ENCODE assay signal across 15 cellular contexts in the genomic region with DNA sequence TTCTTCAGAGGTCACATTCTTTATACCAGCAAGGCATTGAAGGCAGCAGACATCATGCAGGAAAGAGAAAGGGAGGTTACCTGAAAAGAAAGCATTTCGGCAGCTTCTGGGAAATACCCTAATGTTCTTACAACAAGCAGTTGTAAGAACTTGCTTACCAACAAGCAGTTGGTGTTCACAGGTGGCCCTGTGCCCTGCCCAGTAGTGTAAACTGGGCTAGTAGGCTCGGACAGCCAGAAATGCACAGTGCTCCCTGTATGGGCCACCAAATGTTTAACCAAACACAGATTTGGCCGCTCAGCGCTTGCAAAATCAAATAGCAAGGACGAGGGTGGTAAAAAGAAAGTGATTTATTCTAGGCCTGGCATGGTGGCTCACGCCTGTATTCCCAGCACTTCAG. TPM values are rescaled to one million over a fixed set of nuclear protein-coding genes. Genes with fewer than 3 reads are reported as not detected.
DNase-seq lines count a peak whose midpoint lies in the region; ATAC-seq and TF ChIP-seq lines count a peak whose summit lies in the region.
"Had no signal": no experiment of that assay in that cellular context is flagged by ENCODE, and none has a peak within 500 bp of the region (broad histone marks: within the 10 kb centered on the region; RNA-seq: fewer than 3 reads in every experiment).

No MANE protein-coding gene starts in this region.

- H3K9me2 ChIP-seq in MM.1S (replicated peaks; ENCODE audit: insufficient read depth, low read length): no peaks in the 10 kb centered on the region

- no peak overlapping the region for H3K4me3 ChIP-seq in GM12865 (ENCODE audit: low read depth, low read length)
- H3K4me3 ChIP-seq in MM.1S (ENCODE audit: low read length): no peak overlapping the region
- no peak overlapping the region for H3K4me3 ChIP-seq in tibial artery
- H3K4me3 ChIP-seq: GM23338 had no signal

- H3K27me3 Mint-ChIP-seq in activated T-helper 1 cell treated with anti-CD3 and anti-CD28 coated beads, Interleukin-12 subunit alpha, Interleukin-12 subunit beta, Interleukin-2, Interleukin-4 antibody, amounts not matched to agents 30 ng/mL and 10 ng/mL and 1 ng/mL, durations not matched to agents 14 hours and 24 hours and 36 hours (ENCODE audit: insufficient read depth): peaks cover 3% of the 10 kb centered on the region
- no peaks in the 10 kb centered on the region for H3K27me3 Mint-ChIP-seq in progenitor cell of endocrine pancreas
- H3K27me3 Mint-ChIP-seq: CD4-positive, alpha-beta T cell had no signal

- H3K9me3 ChIP-seq in MM.1S (replicated peaks; ENCODE audit: insufficient read depth, low read length) (no peaks in the 10 kb centered on the region), tibial artery (no peaks in the 10 kb centered on the region)
- H3K9me3 ChIP-seq: BE2C, Caco-2 had no signal

- peaks cover 7% of the 10 kb centered on the region; the same call in 1 of the 2 replicates for H3K4me1 ChIP-seq in MM.1S (ENCODE audit: low read length)
- H3K4me1 ChIP-seq in tibial artery: no peaks in the 10 kb centered on the region
- H3K4me1 ChIP-seq: BE2C, Caco-2 had no signal

- H2AFZ ChIP-seq in MM.1S (ENCODE audit: low read length): no peak overlapping the region
- H2AFZ ChIP-seq: GM23338 had no signal

- H3K27ac ChIP-seq in MM.1S (ENCODE audit: low read length) (no peak overlapping the region), tibial artery (no peak overlapping the region)

- no peak overlapping the region for H3K27ac Mint-ChIP-seq in activated T-helper 1 cell treated with anti-CD3 and anti-CD28 coated beads, Interleukin-12 subunit alpha, Interleukin-12 subunit beta, Interleukin-2, Interleukin-4 antibody, amounts not matched to agents 30 ng/mL and 10 ng/mL and 1 ng/mL, durations not matched to agents 14 hours and 24 hours and 36 hours
- peak overlapping the region; percentile 18 for H3K27ac Mint-ChIP-seq in progenitor cell of endocrine pancreas
- H3K27ac Mint-ChIP-seq: CD4-positive, alpha-beta T cell; GM23338 had no signal

- H3K36me3 ChIP-seq in MM.1S (replicated peaks; ENCODE audit: insufficient read depth, low read length) (no peaks in the 10 kb centered on the region), tibial artery (no peaks in the 10 kb centered on the region)
- H3K36me3 ChIP-seq: BE2C had no signal

- no peak for ATAC-seq in GM19035 (IDR thresholded peaks at IDR 0.05; ENCODE audit: unreplicated experiment)
- ATAC-seq: GM23338 had no signal

- intact Hi-C loops in activated T-helper 1 cell treated with anti-CD3 and anti-CD28 coated beads, Interleukin-12 subunit alpha, Interleukin-12 subunit beta, Interleukin-2, Interleukin-4 antibody, amounts not matched to agents 30 ng/mL and 10 ng/mL and 1 ng/mL, durations not matched to agents 14 hours and 24 hours and 36 hours (cut with micrococcal nuclease): loop anchor here (10.0 kb wide), 1 partner anchor 641 kb away; no protein-coding TSS in a partner anchor
- intact Hi-C loops in tibial artery (cut with DNase I; ENCODE audit: low total_unique reads): no loop called here

- no peaks in the 10 kb centered on the region for H3F3A ChIP-seq in MM.1S (ENCODE audit: insufficient read depth, low read length)

- no peaks in the 10 kb centered on the region for H3K9me3 Mint-ChIP-seq in activated T-helper 1 cell treated with anti-CD3 and anti-CD28 coated beads, Interleukin-12 subunit alpha, Interleukin-12 subunit beta, Interleukin-2, Interleukin-4 antibody, amounts not matched to agents 30 ng/mL and 10 ng/mL and 1 ng/mL, durations not matched to agents 14 hours and 24 hours and 36 hours
- peaks cover 6% of the 10 kb centered on the region for H3K9me3 Mint-ChIP-seq in progenitor cell of endocrine pancreas (ENCODE audit: low read depth)
- H3K9me3 Mint-ChIP-seq: CD4-positive, alpha-beta T cell; GM23338 had no signal

- no peaks in the 10 kb centered on the region for H4K20me1 ChIP-seq in MM.1S (ENCODE audit: insufficient read depth, low read length)

- H3K79me2 ChIP-seq in MM.1S (ENCODE audit: low read length): no peaks in the 10 kb centered on the region

- peaks cover 9% of the 10 kb centered on the region for H3K4me1 Mint-ChIP-seq in activated T-helper 1 cell treated with anti-CD3 and anti-CD28 coated beads, Interleukin-12 subunit alpha, Interleukin-12 subunit beta, Interleukin-2, Interleukin-4 antibody, amounts not matched to agents 30 ng/mL and 10 ng/mL and 1 ng/mL, durations not matched to agents 14 hours and 24 hours and 36 hours (ENCODE audit: low read depth)
- H3K4me1 Mint-ChIP-seq in progenitor cell of endocrine pancreas (ENCODE audit: low read depth): peaks cover 3% of the 10 kb centered on the region

- no peak overlapping the region for H3K9ac ChIP-seq in MM.1S (ENCODE audit: low read length)

- H3K4me3 Mint-ChIP-seq in activated T-helper 1 cell treated with anti-CD3 and anti-CD28 coated beads, Interleukin-12 subunit alpha, Interleukin-12 subunit beta, Interleukin-2, Interleukin-4 antibody, amounts not matched to agents 30 ng/mL and 10 ng/mL and 1 ng/mL, durations not matched to agents 14 hours and 24 hours and 36 hours: peak overlapping the region; percentile 20
- H3K4me3 Mint-ChIP-seq in progenitor cell of endocrine pancreas (ENCODE audit: low read depth): no peak overlapping the region
- H3K4me3 Mint-ChIP-seq: CD4-positive, alpha-beta T cell; GM23338 had no signal

- TF ChIP-seq CTCF in GM12865 (IDR thresholded peaks at IDR 0.05; ENCODE audit: insufficient read depth, low read depth, low read length, missing control alignments) (no peak), MM.1S (IDR thresholded peaks at IDR 0.05; ENCODE audit: low read length) (no peak), progenitor cell of endocrine pancreas (IDR thresholded peaks at IDR 0.05; ENCODE audit: unreplicated experiment) (no peak), tibial artery (IDR thresholded peaks at IDR 0.05) (no peak)

- DNase-seq in GM12865 (ENCODE audit: low read depth) (peak; percentile 26), MM.1S (peak; percentile 64), progenitor cell of endocrine pancreas (ENCODE audit: low spot score, unreplicated experiment) (no peak), tibial artery (no peak)
- DNase-seq in activated T-helper 1 cell treated with anti-CD3 and anti-CD28 coated beads, Interleukin-12 subunit alpha, Interleukin-12 subunit beta, Interleukin-2, Interleukin-4 antibody, amounts not matched to agents 30 ng/mL and 10 ng/mL and 1 ng/mL, durations not matched to agents 14 hours and 24 hours and 36 hours (ENCODE audit: low spot score): no peak
- no peak for DNase-seq in activated naive CD4-positive, alpha-beta T cell (lab: John Stamatoyannopoulos, UW)
- DNase-seq: ACHN; BE2C; C1 segment of cervical spinal cord; Caco-2; CD4-positive, alpha-beta T cell; HCEC 1CT had no signal

- H3K27me3 ChIP-seq in MM.1S (replicated peaks; ENCODE audit: insufficient read depth, low read length) (no peaks in the 10 kb centered on the region), tibial artery (no peaks in the 10 kb centered on the region)
- H3K27me3 ChIP-seq: BE2C had no signal

- H3K36me3 Mint-ChIP-seq in activated T-helper 1 cell treated with anti-CD3 and anti-CD28 coated beads, Interleukin-12 subunit alpha, Interleukin-12 subunit beta, Interleukin-2, Interleukin-4 antibody, amounts not matched to agents 30 ng/mL and 10 ng/mL and 1 ng/mL, durations not matched to agents 14 hours and 24 hours and 36 hours (ENCODE audit: low read depth): no peaks in the 10 kb centered on the region
- H3K36me3 Mint-ChIP-seq in progenitor cell of endocrine pancreas (ENCODE audit: insufficient read depth): no peaks in the 10 kb centered on the region

- H3K4me2 ChIP-seq in MM.1S (ENCODE audit: low read depth, low read length): peak overlapping the region; percentile 56; the same call in 1 of the 2 replicates
- H3K4me2 ChIP-seq: GM23338 had no signal

RNA-seq across cellular contexts. Expression of a gene that starts 20.4 kb away (rescaled TPM):
- not detected in 2 replicates for total RNA-seq in activated T-helper 1 cell treated with anti-CD3 and anti-CD28 coated beads, Interleukin-12 subunit alpha, Interleukin-12 subunit beta, Interleukin-2, Interleukin-4 antibody, amounts not matched to agents 30 ng/mL and 10 ng/mL and 1 ng/mL, durations not matched to agents 14 hours and 24 hours and 36 hours
- total RNA-seq in progenitor cell of endocrine pancreas: 0.55 and 1.4 TPM in 2 replicates
- total RNA-seq: Caco-2, HT-29 had no signal

RNA-seq across cellular contexts. Expression of a gene that starts 22.3 kb away (rescaled TPM):
- total RNA-seq in activated T-helper 1 cell treated with anti-CD3 and anti-CD28 coated beads, Interleukin-12 subunit alpha, Interleukin-12 subunit beta, Interleukin-2, Interleukin-4 antibody, amounts not matched to agents 30 ng/mL and 10 ng/mL and 1 ng/mL, durations not matched to agents 14 hours and 24 hours and 36 hours: not detected in 2 replicates
- not detected in 2 replicates for total RNA-seq in progenitor cell of endocrine pancreas
- total RNA-seq: Caco-2; CD4-positive, alpha-beta T cell; GM23338; HT-29 had no signal

RNA-seq across cellular contexts. Expression of a gene that starts 58.6 kb away (rescaled TPM):
- not detected in 2 replicates for total RNA-seq in activated T-helper 1 cell treated with anti-CD3 and anti-CD28 coated beads, Interleukin-12 subunit alpha, Interleukin-12 subunit beta, Interleukin-2, Interleukin-4 antibody, amounts not matched to agents 30 ng/mL and 10 ng/mL and 1 ng/mL, durations not matched to agents 14 hours and 24 hours and 36 hours
- total RNA-seq in progenitor cell of endocrine pancreas: not detected in 2 replicates
- total RNA-seq: Caco-2; CD4-positive, alpha-beta T cell; GM23338; HT-29 had no signal

Comparison
In these comparisons a context has a peak if more than half of its experiments do, and no peak if none do; other contexts are left out.
1. DNase-seq: peak in GM12865 (single experiment) and MM.1S (single experiment); none in activated T-helper 1 cell treated with anti-CD3 and anti-CD28 coated beads, Interleukin-12 subunit alpha, Interleukin-12 subunit beta, Interleukin-2, Interleukin-4 antibody, amounts not matched to agents 30 ng/mL and 10 ng/mL and 1 ng/mL, durations not matched to agents 14 hours and 24 hours and 36 hours (single experiment), progenitor cell of endocrine pancreas (single experiment), tibial artery (0 of 2) and activated naive CD4-positive, alpha-beta T cell (0 of 4).